In the genomic region with DNA sequence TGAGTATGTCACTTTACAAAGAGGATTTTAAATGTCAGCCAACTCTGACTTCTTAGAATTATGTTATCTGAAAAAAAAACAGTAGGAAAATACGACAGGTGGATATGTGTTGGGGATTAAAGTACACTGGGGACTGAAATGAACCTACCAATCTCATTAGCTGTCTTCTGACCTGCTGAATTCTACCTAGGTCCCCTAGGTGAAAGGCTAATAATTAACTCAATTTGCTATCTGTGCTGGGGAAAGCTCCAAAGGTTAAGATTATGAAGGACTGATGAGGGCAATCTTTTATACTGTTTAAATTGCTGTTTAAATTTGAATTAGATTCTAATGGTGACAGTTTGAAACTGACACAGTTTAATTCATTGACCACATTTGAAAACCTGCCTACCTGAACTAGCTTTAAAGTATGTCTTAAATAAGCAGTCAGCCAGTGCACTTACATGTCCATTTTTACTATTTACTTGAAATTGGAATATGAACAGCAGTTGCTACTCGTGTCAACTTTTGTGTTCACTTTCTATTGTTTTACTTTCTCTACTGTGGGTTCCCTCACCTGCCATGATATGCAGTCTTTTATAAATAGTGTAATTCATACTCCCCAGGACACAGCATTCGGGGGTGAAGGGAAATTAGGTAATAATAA, we compare ENCODE assay signal across 25 cellular contexts.
DNase-seq lines count a peak whose midpoint lies in the region; ATAC-seq and TF ChIP-seq lines count a peak whose summit lies in the region.
"Had no signal": no experiment of that assay in that cellular context is flagged by ENCODE, and none has a peak within 500 bp of the region (broad histone marks: within the 10 kb centered on the region; RNA-seq: fewer than 3 reads in every experiment).

No MANE protein-coding gene starts in this region.

- TF ChIP-seq CTCF in 22Rv1 (IDR thresholded peaks at IDR 0.05) = no peak
- no peak for TF ChIP-seq CTCF in hepatocyte (IDR thresholded peaks at IDR 0.05; ENCODE audit: poor library complexity)
- no peak for TF ChIP-seq CTCF in liver (IDR thresholded peaks at IDR 0.05; ENCODE audit: low read depth, low read length, missing input control)
- no peak for TF ChIP-seq CTCF in WERI-Rb-1 (IDR thresholded peaks at IDR 0.05; ENCODE audit: low read depth, low read length)

- peak overlapping the region in 1 of 2 donors; percentile 5 for H3K9ac ChIP-seq in liver (ENCODE audit: low read depth in 1 of 2, low read length in 2 of 2)

- H3K4me3 ChIP-seq in hepatocyte = no peak overlapping the region
- peak overlapping the region in 1 of 3 donors; percentile 7 for H3K4me3 ChIP-seq in liver (ENCODE audit: low read depth in 1 of 3, low read length in 3 of 3)
- no peak overlapping the region for H3K4me3 ChIP-seq in WERI-Rb-1 (ENCODE audit: low read depth, low read length)
- H3K4me3 ChIP-seq: HAP-1, PC-9, SJCRH30 had no signal

- no peaks in the 10 kb centered on the region for H3K27me3 ChIP-seq in hepatocyte
- no peaks in the 10 kb centered on the region for H3K27me3 ChIP-seq in liver (ENCODE audit: control insufficient read depth in 4 of 4, insufficient read depth in 4 of 4, low read length in 3 of 4)
- H3K27me3 ChIP-seq in WERI-Rb-1 (ENCODE audit: insufficient read depth, low read depth, severe bottlenecking) = no peaks in the 10 kb centered on the region
- H3K27me3 ChIP-seq: SJCRH30 had no signal

- H3K36me3 ChIP-seq in hepatocyte (replicated peaks; ENCODE audit: insufficient read depth, low read depth) (no peaks in the 10 kb centered on the region), liver (ENCODE audit: control insufficient read depth in 4 of 4, insufficient read depth in 3 of 4, low read depth in 1 of 4, low read length in 3 of 4) (no peaks in the 10 kb centered on the region), WERI-Rb-1 (no peaks in the 10 kb centered on the region)
- H3K36me3 ChIP-seq: HAP-1, SJCRH30 had no signal

- WGBS in hepatocyte (ENCODE audit: low lambda C conversion rate, missing lambda C conversion rate) = 43% methylated on average over 3 of the region's 3 CpGs
- 29% methylated on average over 3 of the region's 3 CpGs for WGBS in liver

- DNase-seq in HuH-7.5 (ENCODE audit: low spot score) (peak; percentile 3), hepatocyte (ENCODE audit: low spot score) (peak; percentile 34), WERI-Rb-1 (no peak), Kasumi-1 (lab: John Stamatoyannopoulos, UW) (no peak)
- DNase-seq: GOT3; HFFc6; Karpas-422; NCI-H1092 treated with DMSO at 0.1 percent for 48 hours; NCI-H1436; NCI-H187; NCI-H2081 treated with DMSO at 0.1 percent for 48 hours; NCI-H2171; NCI-H524; NCI-H748 treated with DMSO at 0.1 percent for 48 hours; NK-92 treated with Interleukin-12 subunit alpha and Interleukin-12 subunit beta, amount 100 ng/mL, for 24 hours; PC-9; SJCRH30 had no signal

- TF ChIP-seq RAD21 in liver (IDR thresholded peaks at IDR 0.05) = peak; percentile 56 to 58

- no peaks in the 10 kb centered on the region for H4K20me1 ChIP-seq in hepatocyte (ENCODE audit: insufficient read depth, poor library complexity, severe bottlenecking)

- H3K9me2 ChIP-seq in hepatocyte (replicated peaks; ENCODE audit: insufficient read depth) = no peaks in the 10 kb centered on the region

- H3K4me1 ChIP-seq in hepatocyte (ENCODE audit: insufficient read depth) = peaks cover 8% of the 10 kb centered on the region
- H3K4me1 ChIP-seq in liver (ENCODE audit: control insufficient read depth in 4 of 4, insufficient read depth in 4 of 4, low read length in 3 of 4) = peaks cover 8 to 24% (median 17%) of the 10 kb centered on the region in 4 donors
- H3K4me1 ChIP-seq: HAP-1, SJCRH30 had no signal

- H3K4me2 ChIP-seq in hepatocyte = peak overlapping the region; percentile 50
- H3K4me2 ChIP-seq: PC-9 had no signal

- H2AFZ ChIP-seq in hepatocyte = no peak overlapping the region
- H2AFZ ChIP-seq: PC-9 had no signal

- ATAC-seq in HG02973 (IDR thresholded peaks at IDR 0.05; ENCODE audit: unreplicated experiment) = no peak
- no peak for ATAC-seq in GM19467 (IDR thresholded peaks at IDR 0.05; ENCODE audit: unreplicated experiment)
- ATAC-seq: Right ventricle myocardium inferior, SK-N-SH treated with all-trans-retinoic acid at 6 μM for 48 hours had no signal

- no peaks in the 10 kb centered on the region for H3K79me2 ChIP-seq in hepatocyte

- peak overlapping the region; percentile 39 for H3K27ac ChIP-seq in 22Rv1
- H3K27ac ChIP-seq in hepatocyte = peak overlapping the region; percentile 9
- peak overlapping the region; percentile 11 to 51 for H3K27ac ChIP-seq in liver (ENCODE audit: low read depth in 1 of 2, low read length in 2 of 2)
- H3K27ac ChIP-seq in WERI-Rb-1 = no peak overlapping the region
- H3K27ac ChIP-seq: HL-60, PC-9, SJCRH30 had no signal

- H3K9me3 ChIP-seq in hepatocyte (ENCODE audit: low read depth) (no peaks in the 10 kb centered on the region), liver (ENCODE audit: control insufficient read depth in 4 of 4, low read length in 3 of 4) (no peaks in the 10 kb centered on the region), WERI-Rb-1 (ENCODE audit: severe bottlenecking) (no peaks in the 10 kb centered on the region)
- H3K9me3 ChIP-seq: HAP-1, SJCRH30 had no signal

TF ChIP-seq in liver, 16 proteins besides CTCF, POLR2A, EP300 and RAD21:
- TF ChIP-seq JUND (IDR thresholded peaks at IDR 0.05) (peak; percentile 61 to 78), NR2F2 (IDR thresholded peaks at IDR 0.05) (no peak), TAF1 (conservative IDR thresholded peaks at IDR 0.05) (no peak), HNF4A (conservative IDR thresholded peaks at IDR 0.05) (peak; percentile 94 to 96), SP1 (IDR thresholded peaks at IDR 0.05) (peak; percentile 98), RXRA (IDR thresholded peaks at IDR 0.05) (peak; percentile 87 to 88), GABPA (IDR thresholded peaks at IDR 0.05 in 1 of 2, conservative IDR thresholded peaks at IDR 0.05 in 1 of 2) (no peak), YY1 (IDR thresholded peaks at IDR 0.05) (peak; percentile 87), HNF4G (IDR thresholded peaks at IDR 0.05) (peak; percentile 90), ATF3 (IDR thresholded peaks at IDR 0.05) (no peak), FOXA2 (IDR thresholded peaks at IDR 0.05) (no peak), EGR1 (IDR thresholded peaks at IDR 0.05; ENCODE audit: low read depth in 2 of 2) (peak; percentile 18 to 60), FOXA1 (IDR thresholded peaks at IDR 0.05) (peak; percentile 8)
- TF ChIP-seq, protein P1, sequence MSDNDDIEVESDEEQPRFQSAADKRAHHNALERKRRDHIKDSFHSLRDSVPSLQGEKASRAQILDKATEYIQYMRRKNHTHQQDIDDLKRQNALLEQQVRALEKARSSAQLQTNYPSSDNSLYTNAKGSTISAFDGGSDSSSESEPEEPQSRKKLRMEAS (IDR thresholded peaks at IDR 0.05) = peak; percentile 61
- TF ChIP-seq, protein P2, sequence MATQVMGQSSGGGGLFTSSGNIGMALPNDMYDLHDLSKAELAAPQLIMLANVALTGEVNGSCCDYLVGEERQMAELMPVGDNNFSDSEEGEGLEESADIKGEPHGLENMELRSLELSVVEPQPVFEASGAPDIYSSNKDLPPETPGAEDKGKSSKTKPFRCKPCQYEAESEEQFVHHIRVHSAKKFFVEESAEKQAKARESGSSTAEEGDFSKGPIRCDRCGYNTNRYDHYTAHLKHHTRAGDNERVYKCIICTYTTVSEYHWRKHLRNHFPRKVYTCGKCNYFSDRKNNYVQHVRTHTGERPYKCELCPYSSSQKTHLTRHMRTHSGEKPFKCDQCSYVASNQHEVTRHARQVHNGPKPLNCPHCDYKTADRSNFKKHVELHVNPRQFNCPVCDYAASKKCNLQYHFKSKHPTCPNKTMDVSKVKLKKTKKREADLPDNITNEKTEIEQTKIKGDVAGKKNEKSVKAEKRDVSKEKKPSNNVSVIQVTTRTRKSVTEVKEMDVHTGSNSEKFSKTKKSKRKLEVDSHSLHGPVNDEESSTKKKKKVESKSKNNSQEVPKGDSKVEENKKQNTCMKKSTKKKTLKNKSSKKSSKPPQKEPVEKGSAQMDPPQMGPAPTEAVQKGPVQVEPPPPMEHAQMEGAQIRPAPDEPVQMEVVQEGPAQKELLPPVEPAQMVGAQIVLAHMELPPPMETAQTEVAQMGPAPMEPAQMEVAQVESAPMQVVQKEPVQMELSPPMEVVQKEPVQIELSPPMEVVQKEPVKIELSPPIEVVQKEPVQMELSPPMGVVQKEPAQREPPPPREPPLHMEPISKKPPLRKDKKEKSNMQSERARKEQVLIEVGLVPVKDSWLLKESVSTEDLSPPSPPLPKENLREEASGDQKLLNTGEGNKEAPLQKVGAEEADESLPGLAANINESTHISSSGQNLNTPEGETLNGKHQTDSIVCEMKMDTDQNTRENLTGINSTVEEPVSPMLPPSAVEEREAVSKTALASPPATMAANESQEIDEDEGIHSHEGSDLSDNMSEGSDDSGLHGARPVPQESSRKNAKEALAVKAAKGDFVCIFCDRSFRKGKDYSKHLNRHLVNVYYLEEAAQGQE (IDR thresholded peaks at IDR 0.05) = peak; percentile 81
- TF ChIP-seq, protein P3, sequence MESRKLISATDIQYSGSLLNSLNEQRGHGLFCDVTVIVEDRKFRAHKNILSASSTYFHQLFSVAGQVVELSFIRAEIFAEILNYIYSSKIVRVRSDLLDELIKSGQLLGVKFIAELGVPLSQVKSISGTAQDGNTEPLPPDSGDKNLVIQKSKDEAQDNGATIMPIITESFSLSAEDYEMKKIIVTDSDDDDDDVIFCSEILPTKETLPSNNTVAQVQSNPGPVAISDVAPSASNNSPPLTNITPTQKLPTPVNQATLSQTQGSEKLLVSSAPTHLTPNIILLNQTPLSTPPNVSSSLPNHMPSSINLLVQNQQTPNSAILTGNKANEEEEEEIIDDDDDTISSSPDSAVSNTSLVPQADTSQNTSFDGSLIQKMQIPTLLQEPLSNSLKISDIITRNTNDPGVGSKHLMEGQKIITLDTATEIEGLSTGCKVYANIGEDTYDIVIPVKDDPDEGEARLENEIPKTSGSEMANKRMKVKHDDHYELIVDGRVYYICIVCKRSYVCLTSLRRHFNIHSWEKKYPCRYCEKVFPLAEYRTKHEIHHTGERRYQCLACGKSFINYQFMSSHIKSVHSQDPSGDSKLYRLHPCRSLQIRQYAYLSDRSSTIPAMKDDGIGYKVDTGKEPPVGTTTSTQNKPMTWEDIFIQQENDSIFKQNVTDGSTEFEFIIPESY (IDR thresholded peaks at IDR 0.05) = peak; percentile 83

Comparison
In these comparisons a context has a peak if more than half of its experiments do, and no peak if none do; other contexts are left out.
1. DNase-seq: peak in HuH-7.5 (single experiment) and hepatocyte (single experiment); none in WERI-Rb-1 (single experiment) and Kasumi-1 (0 of 2).